ENCODE assay signal across 25 cellular contexts in genomic region chr7:104366390-104366789, GRCh38. TPM values are rescaled to one million over a fixed set of nuclear protein-coding genes. Genes with fewer than 3 reads are reported as not detected.
A peak's percentile ranks its signal among the peaks of the same experiment; 100 is the strongest.
DNase-seq lines count a peak whose midpoint lies in the region; ATAC-seq, FAIRE-seq and TF ChIP-seq lines count a peak whose summit lies in the region.
"Had no signal": no experiment of that assay in that cellular context is flagged by ENCODE, and none has a peak within 500 bp of the region (broad histone marks: within the 10 kb centered on the region; RNA-seq: fewer than 3 reads in every experiment).

No MANE protein-coding gene starts in this region.

- ATAC-seq in GM19035 (IDR thresholded peaks at IDR 0.05; ENCODE audit: unreplicated experiment) = no peak
- ATAC-seq: GM23338 had no signal

- no peaks in the 10 kb centered on the region for H3K4me1 ChIP-seq in Peyer's patch
- H3K4me1 ChIP-seq: BLaER1, HAP-1 had no signal

- TF ChIP-seq POLR2A in GM12892 (IDR thresholded peaks at IDR 0.05; ENCODE audit: low read depth, low read length) (no peak), Peyer's patch (IDR thresholded peaks at IDR 0.05) (no peak)

- no peaks in the 10 kb centered on the region for H3K36me3 ChIP-seq in Peyer's patch
- H3K36me3 ChIP-seq: BLaER1, HAP-1 had no signal

- no peak overlapping the region for H3K27ac ChIP-seq in Peyer's patch
- H3K27ac ChIP-seq: 22Rv1, BLaER1 had no signal

- no peaks in the 10 kb centered on the region for H3K27me3 ChIP-seq in Peyer's patch
- H3K27me3 ChIP-seq: BLaER1 had no signal

- DNase-seq in DMS53 (lab: John Stamatoyannopoulos, UW) = peak; percentile 18
- no peak for DNase-seq in DMS53 treated with DMSO at 0.1 percent for 48 hours (lab: John Stamatoyannopoulos, UW; ENCODE audit: unreplicated experiment)
- DNase-seq in GM12892 (ENCODE audit: insufficient read length) = no peak
- DNase-seq in NCI-H82 treated with DMSO at 0.1 percent for 48 hours (lab: John Stamatoyannopoulos, UW; ENCODE audit: unreplicated experiment) = peak; percentile 44
- peak; percentile 24 for DNase-seq in putamen (ENCODE audit: low spot score)
- DNase-seq in Peyer's patch = no peak
- DNase-seq in NCI-H69 (lab: John Stamatoyannopoulos, UW) = no peak
- DNase-seq: ACHN; CD4-positive, alpha-beta T cell; COR-L47; EL; NCI-H1436 treated with DMSO at 0.1 percent for 48 hours; NCI-H510A; NCI-H748 treated with DMSO at 0.1 percent for 48 hours; Right ventricle myocardium superior; T-helper 9 cell had no signal

- H3K9me3 ChIP-seq in Peyer's patch = no peaks in the 10 kb centered on the region
- H3K9me3 ChIP-seq: BLaER1, HAP-1 had no signal

- TF ChIP-seq CTCF in Peyer's patch (IDR thresholded peaks at IDR 0.05) = no peak

- FAIRE-seq in GM12892 (lab: Jason Lieb, UNC) = peak; percentile 56

- no peak overlapping the region for H3K4me3 ChIP-seq in Peyer's patch
- H3K4me3 ChIP-seq: BLaER1, GM23338, HAP-1 had no signal

RNA-seq across cellular contexts. Expression of gene LHFPL3, which starts 38.0 kb away (rescaled TPM):
- polyA plus RNA-seq in GM12892 (2012; ENCODE audit: missing spikeins) = not detected
- total RNA-seq in Peyer's patch = not detected
- total RNA-seq: CD4-positive, alpha-beta T cell; M059J; Right ventricle myocardium superior; RPMI7951; T-helper 1 cell treated with Interleukin-12 subunit alpha and Interleukin-12 subunit beta and Interleukin-4 antibody, amounts not matched to agents 30 ng/mL and 1 ng/mL, for 36 hours had no signal
- polyA plus RNA-seq: GM23338, IgD-negative memory B cell had no signal

Comparison
In these comparisons a context has a peak if more than half of its experiments do, and no peak if none do; other contexts are left out.
1. DNase-seq: peak in DMS53 (single experiment), NCI-H82 treated with DMSO at 0.1 percent for 48 hours (single experiment) and putamen (single experiment); none in DMS53 treated with DMSO at 0.1 percent for 48 hours (single experiment), GM12892 (single experiment), Peyer's patch (0 of 3) and NCI-H69 (single experiment).